1 cellular context compared by ENCODE assay signal in genomic region chr17:79985361-79985760, GRCh38.
TF ChIP-seq lines count a peak whose summit lies in the region.

No MANE protein-coding gene starts in this region.

TF ChIP-seq in WTC11, 78 proteins besides CTCF, POLR2A, EP300 and RAD21 (continued from another document):
- TF ChIP-seq ZNF416 (CRISPR knock-in tag; IDR thresholded peaks at IDR 0.05) (no peak), ZNF425 (CRISPR knock-in tag; conservative IDR thresholded peaks at IDR 0.05) (no peak), USF2 (CRISPR knock-in tag; IDR thresholded peaks at IDR 0.05) (no peak), NR3C1 (CRISPR knock-in tag; conservative IDR thresholded peaks at IDR 0.05; ENCODE audit: low read depth) (no peak), ZMAT4 (CRISPR knock-in tag; IDR thresholded peaks at IDR 0.05) (no peak), ZBTB43 (CRISPR knock-in tag; IDR thresholded peaks at IDR 0.05) (no peak), RORB (CRISPR knock-in tag; IDR thresholded peaks at IDR 0.05) (no peak), ZNF281 (CRISPR knock-in tag; IDR thresholded peaks at IDR 0.05) (no peak), OVOL2 (CRISPR knock-in tag; IDR thresholded peaks at IDR 0.05; ENCODE audit: borderline replicate concordance) (no peak), ZNF232 (CRISPR knock-in tag; IDR thresholded peaks at IDR 0.05) (no peak), ATF2 (CRISPR knock-in tag; IDR thresholded peaks at IDR 0.05; ENCODE audit: borderline replicate concordance, low read depth) (no peak)
